In genomic region chr1:203128691-203129500, GRCh38 we compare ENCODE assay signal across 10 cellular contexts. TPM values are rescaled to one million over a fixed set of nuclear protein-coding genes. Genes with fewer than 3 reads are reported as not detected.
DNase-seq lines count a peak whose midpoint lies in the region; ATAC-seq and TF ChIP-seq lines count a peak whose summit lies in the region.
"Had no signal": no experiment of that assay in that cellular context is flagged by ENCODE, and none has a peak within 500 bp of the region (broad histone marks: within the 10 kb centered on the region; RNA-seq: fewer than 3 reads in every experiment).

No MANE protein-coding gene starts in this region.

- H3K4me1 Mint-ChIP-seq in chondrocyte (ENCODE audit: low read depth), result peaks cover 26% of the 10 kb centered on the region

- no peaks in the 10 kb centered on the region for H3K36me3 Mint-ChIP-seq in chondrocyte (ENCODE audit: low read depth)

- TF ChIP-seq CTCF in chondrocyte (IDR thresholded peaks at IDR 0.05) (no peak), stomach (IDR thresholded peaks at IDR 0.05) (no peak)

- no peaks in the 10 kb centered on the region for H3K9me3 Mint-ChIP-seq in chondrocyte (ENCODE audit: low read depth)

- no peak for TF ChIP-seq EP300 in stomach (IDR thresholded peaks at IDR 0.05)

- H3K27ac ChIP-seq in HUES6 (ENCODE audit: low read depth, low read length) (no peak overlapping the region), stomach (peak overlapping the region in 1 of 5 donors; percentile 52)

- DNase-seq in chondrocyte (ENCODE audit: low spot score), result peak; percentile 90
- DNase-seq in left lobe of liver (ENCODE audit: low spot score), result peak; percentile 41
- peak; percentile 16 for DNase-seq in stomach
- no peak for DNase-seq in NCI-H2107 treated with DMSO at 0.1 percent for 48 hours (lab: John Stamatoyannopoulos, UW; ENCODE audit: unreplicated experiment)
- DNase-seq in NCI-H524 treated with DMSO at 0.1 percent for 48 hours (lab: John Stamatoyannopoulos, UW), result no peak
- DNase-seq: Karpas-422 had no signal

- intact Hi-C loops in stomach (cut with DNase I; ENCODE audit: low total_unique reads), result no loop called here

- no peak overlapping the region for H3K9ac ChIP-seq in HUES6 (ENCODE audit: low read length)

- no peak overlapping the region for H3K27ac Mint-ChIP-seq in chondrocyte (ENCODE audit: unreplicated experiment)

- no peak for TF ChIP-seq POLR2A in stomach (IDR thresholded peaks at IDR 0.05)

- H3K4me3 Mint-ChIP-seq in chondrocyte (ENCODE audit: unreplicated experiment), result peak overlapping the region; percentile 73

- ATAC-seq in left lobe of liver, result no peak
- no peak for ATAC-seq in HG02623 (IDR thresholded peaks at IDR 0.05; ENCODE audit: unreplicated experiment)
- no peak for ATAC-seq in GM21515 (IDR thresholded peaks at IDR 0.05; ENCODE audit: unreplicated experiment)

- H3K4me3 ChIP-seq in HUES6 (ENCODE audit: low read depth, low read length), result peak overlapping the region; percentile 57
- peak overlapping the region; percentile 37 to 52 (median 40) for H3K4me3 ChIP-seq in stomach

- no peaks in the 10 kb centered on the region for H3K9me3 ChIP-seq in HUES6 (ENCODE audit: control insufficient read depth, insufficient read depth, low read depth, low read length)
- H3K9me3 ChIP-seq in stomach, result no peaks in the 10 kb centered on the region

- H3K27me3 Mint-ChIP-seq in chondrocyte (ENCODE audit: low read depth), result peaks cover 12% of the 10 kb centered on the region

- H3K4me1 ChIP-seq in HUES6 (ENCODE audit: control insufficient read depth, insufficient read depth, low read length) (peaks cover 36% of the 10 kb centered on the region), stomach (peaks cover 27 to 52% (median 46%) of the 10 kb centered on the region in 4 donors)

- H3K27me3 ChIP-seq in HUES6 (ENCODE audit: control insufficient read depth, insufficient read depth, low read length) (peaks cover 35% of the 10 kb centered on the region), stomach (peaks cover 0 to 54% (median 34%) of the 10 kb centered on the region in 3 donors)

- 88 to 92% (median 90%) methylated on average over 28 to 29 of the region's 29 CpGs for WGBS in stomach, 5 donors

- no peaks in the 10 kb centered on the region for H3K36me3 ChIP-seq in HUES6 (ENCODE audit: control insufficient read depth, insufficient read depth, low read length)
- no peaks in the 10 kb centered on the region for H3K36me3 ChIP-seq in stomach

RNA-seq across cellular contexts. Expression of gene ADORA1, which starts 1.4 kb away (rescaled TPM):
- total RNA-seq in chondrocyte (0.24 to 2.1 TPM (median 1.7 TPM) in 3 replicates), left lobe of liver (0.53 TPM), stomach (1 to 10 TPM in 2 of 5 donors, under 1 TPM in 1, not detected in 2; 0.18 to 3.1 (median 1.2) TPM)
- polyA plus RNA-seq in stomach, result 1 to 10 TPM in 2 of 3 donors, under 1 TPM in 1; 0.30 to 4.2 (median 3.7) TPM

RNA-seq across cellular contexts. Expression of gene MYOG, which starts 43.1 kb away (rescaled TPM):
- not detected in 3 replicates for total RNA-seq in chondrocyte
- not detected for total RNA-seq in left lobe of liver
- total RNA-seq in stomach, result not detected
- not detected for polyA plus RNA-seq in stomach
- total RNA-seq: occipital lobe had no signal

RNA-seq across cellular contexts. Expression of gene MYBPH, which starts 46.7 kb away (rescaled TPM):
- total RNA-seq in chondrocyte (not detected in 3 replicates), left lobe of liver (not detected), stomach (not detected)
- polyA plus RNA-seq in stomach, result under 1 TPM in 2 of 3 donors, not detected in 1; 0.05 to 0.19 TPM
- total RNA-seq: occipital lobe had no signal

RNA-seq across cellular contexts. Expression of gene CHI3L1, which starts 57.6 kb away (rescaled TPM):
- total RNA-seq in chondrocyte (not detected in 3 replicates), left lobe of liver (60.6 TPM), stomach (1 to 10 TPM in 2 of 5 donors, not detected in 3; 1.1 to 3.9 TPM)
- polyA plus RNA-seq in stomach, result 10 to 100 TPM in 1 of 3 donors, 1 to 10 TPM in 2; 2.0 to 28.1 (median 6.0) TPM

Comparison
In these comparisons a context has a peak if more than half of its experiments do, and no peak if none do; other contexts are left out.
1. DNase-seq: peak in chondrocyte (single experiment), left lobe of liver (single experiment) and stomach (single experiment); none in NCI-H2107 treated with DMSO at 0.1 percent for 48 hours (single experiment) and NCI-H524 treated with DMSO at 0.1 percent for 48 hours (single experiment).